13 cellular contexts compared by ENCODE assay signal in the genomic region with DNA sequence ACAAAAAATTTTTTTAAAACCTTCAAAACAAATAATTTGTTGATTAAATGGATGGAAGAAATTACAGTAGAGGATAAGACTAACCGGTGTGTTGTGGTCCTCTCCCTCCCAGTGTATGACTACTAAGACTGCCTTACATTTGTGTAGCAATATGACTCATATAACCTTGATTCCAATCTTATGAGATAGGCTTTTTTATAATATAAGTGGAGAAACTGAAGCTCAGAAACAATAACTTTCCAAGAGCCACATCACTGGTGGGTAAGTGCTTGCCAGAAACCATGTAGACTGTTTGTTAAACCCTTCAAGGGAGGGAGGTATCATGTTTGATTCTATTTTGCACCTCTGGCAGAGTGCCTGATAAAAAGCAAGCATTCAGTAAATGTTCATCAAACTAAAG. TPM values are rescaled to one million over a fixed set of nuclear protein-coding genes. Genes with fewer than 3 reads are reported as not detected.
A peak's percentile ranks its signal among the peaks of the same experiment; 100 is the strongest.
DNase-seq lines count a peak whose midpoint lies in the region; TF ChIP-seq lines count a peak whose summit lies in the region.
"Had no signal": no experiment of that assay in that cellular context is flagged by ENCODE, and none has a peak within 500 bp of the region (broad histone marks: within the 10 kb centered on the region; RNA-seq: fewer than 3 reads in every experiment).

No MANE protein-coding gene starts in this region.

- DNase-seq in BJ (ENCODE audit: low read depth) (peak; percentile 67), MG63 (peak; percentile 72), astrocyte of the cerebellum (ENCODE audit: low read depth) (peak; percentile 92), kidney tubule cell (ENCODE audit: low spot score) (peak; percentile 91), COLO668 (lab: John Stamatoyannopoulos, UW; ENCODE audit: unreplicated experiment) (no peak), DMS153 (lab: John Stamatoyannopoulos, UW) (no peak), colonic mucosa (no peak), immature natural killer cell (no peak)
- DNase-seq: DND-41, SIG-M5, transverse colon had no signal

- no peak overlapping the region for H3K27ac ChIP-seq in colonic mucosa
- H3K27ac ChIP-seq: transverse colon had no signal

- no peak overlapping the region for H3K27ac Mint-ChIP-seq in immature natural killer cell
- H3K27ac Mint-ChIP-seq: GM23338, nephron had no signal

- no peaks in the 10 kb centered on the region for H3K4me1 Mint-ChIP-seq in immature natural killer cell

- H3K9me3 Mint-ChIP-seq in immature natural killer cell: peaks cover 0 to 5% (median 0%) of the 10 kb centered on the region in 6 donors
- H3K9me3 Mint-ChIP-seq: GM23338 had no signal

- H3K9me3 ChIP-seq in MG63 (no peaks in the 10 kb centered on the region), colonic mucosa (no peaks in the 10 kb centered on the region)
- H3K9me3 ChIP-seq: transverse colon had no signal

- H3K9ac ChIP-seq in colonic mucosa (ENCODE audit: low read depth in 2 of 2, low read length in 2 of 2): no peak overlapping the region

- in situ Hi-C loops in astrocyte of the cerebellum (cut with HindIII; ENCODE audit: low sequenced_read_pairs): no loop called here

- H3K36me3 Mint-ChIP-seq in immature natural killer cell: peaks cover 4 to 9% (median 5%) of the 10 kb centered on the region in 3 donors

- no peaks in the 10 kb centered on the region for H3K27me3 Mint-ChIP-seq in immature natural killer cell (ENCODE audit: low read depth in 3 of 3)

- no peaks in the 10 kb centered on the region for H3K27me3 ChIP-seq in BJ (ENCODE audit: control insufficient read depth, insufficient read depth, low read length)
- no peaks in the 10 kb centered on the region for H3K27me3 ChIP-seq in MG63
- H3K27me3 ChIP-seq in colonic mucosa: no peaks in the 10 kb centered on the region
- H3K27me3 ChIP-seq: transverse colon had no signal

- H3K4me3 ChIP-seq in BJ (ENCODE audit: low read depth, low read length) (no peak overlapping the region), MG63 (no peak overlapping the region), astrocyte of the cerebellum (ENCODE audit: low read depth, low read length) (no peak overlapping the region), colonic mucosa (no peak overlapping the region)
- H3K4me3 ChIP-seq: GM23338, transverse colon had no signal

- POLR2A ChIA-PET in BJ (lab: Charles Lee): interaction anchor here (0.6 kb wide), 1 partner anchor 32 kb away, joined by 3 read pairs; no protein-coding TSS in a partner anchor

- H3K36me3 ChIP-seq in BJ (ENCODE audit: control insufficient read depth, insufficient read depth, low read length): no peaks in the 10 kb centered on the region
- H3K36me3 ChIP-seq in MG63: peaks cover 38% of the 10 kb centered on the region
- H3K36me3 ChIP-seq in colonic mucosa: no peaks in the 10 kb centered on the region
- H3K36me3 ChIP-seq: transverse colon had no signal

- intact Hi-C loops in colonic mucosa (cut with DNase I): no loop called here

- H3K4me1 ChIP-seq in colonic mucosa: no peaks in the 10 kb centered on the region
- H3K4me1 ChIP-seq: transverse colon had no signal

- TF ChIP-seq CTCF in BJ (IDR thresholded peaks at IDR 0.05; ENCODE audit: insufficient read depth, low read depth, low read length) (no peak), astrocyte of the cerebellum (IDR thresholded peaks at IDR 0.05; ENCODE audit: low read depth, low read length, missing control alignments) (no peak), colonic mucosa (IDR thresholded peaks at IDR 0.05) (no peak)

- CTCF ChIA-PET in BJ (lab: Yijun Ruan, JAX): interaction anchor here (0.8 kb wide), 1 partner anchor 42 kb away, joined by 3 read pairs; no protein-coding TSS in a partner anchor

- H3K4me3 Mint-ChIP-seq in immature natural killer cell: no peak overlapping the region
- H3K4me3 Mint-ChIP-seq: GM23338, nephron had no signal

RNA-seq across cellular contexts. Expression of a gene that starts 47.5 kb away (rescaled TPM):
- polyA plus RNA-seq in BJ (2011; rRNA removed): 15.4 and 20.2 TPM in 2 replicates
- 17.6 and 20.4 TPM in 2 replicates for polyA minus RNA-seq in BJ (2011; rRNA and poly(A)+ RNA removed)
- total RNA-seq in MG63 (2014; rRNA removed; shearing (Covaris generic); ENCODE audit: low replicate concordance): 47.8 and 64.6 TPM in 2 replicates
- total RNA-seq in colonic mucosa: 10 to 100 TPM; 13.7 to 24.6 TPM
- polyA plus RNA-seq in immature natural killer cell: 1 to 10 TPM in 2 of 3 donors, under 1 TPM in 1; 0.76 to 1.2 (median 1.2) TPM

RNA-seq across cellular contexts. Expression of a gene that starts 47.6 kb away (rescaled TPM):
- polyA plus RNA-seq in BJ (2011; rRNA removed) (6.5 and 14.0 TPM in 2 replicates), immature natural killer cell (1 to 10 TPM; 1.7 to 2.8 (median 2.4) TPM)
- polyA minus RNA-seq in BJ (2011; rRNA and poly(A)+ RNA removed): 5.3 and 6.0 TPM in 2 replicates
- total RNA-seq in MG63 (2014; rRNA removed; shearing (Covaris generic); ENCODE audit: low replicate concordance): 11.3 and 30.2 TPM in 2 replicates
- 1 to 10 TPM; 3.7 to 4.4 TPM for total RNA-seq in colonic mucosa

Comparison
In these comparisons a context has a peak if more than half of its experiments do, and no peak if none do; other contexts are left out.
1. DNase-seq: peak in BJ (single experiment), MG63 (single experiment), astrocyte of the cerebellum (single experiment) and kidney tubule cell (single experiment); none in COLO668 (single experiment), DMS153 (single experiment), colonic mucosa (single experiment) and immature natural killer cell (0 of 3).